In the genomic region with DNA sequence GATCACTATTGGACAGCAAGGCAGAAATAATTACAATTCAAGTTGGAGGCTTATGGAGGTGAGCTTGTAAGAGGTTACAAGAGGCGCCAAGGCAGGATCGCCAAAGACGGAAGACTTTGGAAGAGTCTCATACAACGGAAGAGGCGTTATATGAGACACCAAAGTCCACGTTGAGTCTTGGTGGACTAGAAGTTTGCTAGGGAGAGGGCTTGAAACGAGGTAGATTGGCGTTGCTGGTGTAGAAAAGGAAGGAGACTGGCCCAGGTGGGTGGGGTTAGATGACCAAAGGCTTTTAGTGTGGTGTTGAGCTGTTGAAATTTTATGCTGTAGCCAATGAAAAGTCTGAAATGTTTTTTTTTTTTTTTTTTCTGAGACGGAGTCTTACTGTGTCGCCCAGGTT, we compare ENCODE assay signal across 1 cellular context.
TF ChIP-seq lines count a peak whose summit lies in the region.

No MANE protein-coding gene starts in this region.

TF ChIP-seq in SK-N-SH, 30 proteins besides CTCF, POLR2A, EP300 and RAD21 (continued from another document):
- TF ChIP-seq REST (IDR thresholded peaks at IDR 0.05; ENCODE audit: low read depth, low read length): no peak
